8 cellular contexts compared by ENCODE assay signal in the genomic region with DNA sequence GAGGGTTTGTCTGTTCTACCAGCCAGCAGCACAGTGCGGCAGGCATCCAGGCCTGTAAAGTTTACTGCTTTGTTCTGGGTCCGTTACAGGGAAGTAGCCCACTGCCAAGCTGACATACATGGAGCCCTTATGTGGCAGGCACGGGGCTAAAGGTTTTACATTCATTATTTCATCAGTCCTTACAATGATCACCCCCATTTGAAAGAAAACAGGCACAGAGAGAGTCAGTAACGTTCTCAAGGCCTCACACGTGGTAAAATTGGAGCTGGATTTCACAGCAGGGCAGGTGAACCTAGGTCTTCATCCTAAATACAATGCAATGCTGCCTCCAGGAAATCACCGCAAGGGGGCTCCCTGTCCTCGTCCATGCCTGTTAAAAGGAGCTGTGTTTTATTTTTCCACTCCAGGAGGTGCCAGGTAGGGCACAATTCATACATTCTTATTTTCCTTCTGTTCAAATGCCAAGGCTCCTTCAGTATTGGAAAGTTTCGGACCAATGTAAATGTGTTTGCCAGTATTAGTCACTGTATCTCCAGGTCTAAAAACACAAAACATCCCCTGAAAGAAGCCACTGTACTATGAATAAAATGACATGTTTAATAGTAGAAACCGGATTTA.
DNase-seq lines count a peak whose midpoint lies in the region; ATAC-seq, FAIRE-seq and TF ChIP-seq lines count a peak whose summit lies in the region.

No MANE protein-coding gene starts in this region.

- no peaks in the 10 kb centered on the region for H3K36me3 Mint-ChIP-seq in natural killer cell
- no peaks in the 10 kb centered on the region for H3K36me3 Mint-ChIP-seq in natural killer cell treated with Interleukin-12 subunit alpha and Interleukin-12 subunit beta and Interleukin-15 and Interleukin-18, amount 100 ng/mL, for 72 hours

- no peak overlapping the region for H3K4me3 ChIP-seq in bronchial epithelial cell (ENCODE audit: low read depth, low read length)

- DNase-seq in natural killer cell = peak; percentile 25
- DNase-seq in natural killer cell treated with Interleukin-12 subunit alpha and Interleukin-12 subunit beta and Interleukin-15 and Interleukin-18, amount 100 ng/mL, for 72 hours (ENCODE audit: low spot score) = no peak
- peak; percentile 22 for DNase-seq in HS-27A (ENCODE audit: low read depth)
- DNase-seq in RPMI7951 (ENCODE audit: low read depth) = peak; percentile 31
- peak; percentile 44 for DNase-seq in bronchial epithelial cell (ENCODE audit: low read depth)
- peak; percentile 71 for DNase-seq in kidney tubule cell (ENCODE audit: low spot score)
- DNase-seq in stimulated activated CD8-positive, alpha-beta memory T cell treated with anti-CD3 and anti-CD28 coated beads, Interleukin-15, amount 100 ng/mL, for 24 hours (ENCODE audit: low read depth) = peak; percentile 4
- no peak for DNase-seq in occipital lobe (lab: John Stamatoyannopoulos, UW)

- H3K27me3 ChIP-seq in bronchial epithelial cell (ENCODE audit: control insufficient read depth, insufficient read depth, low read length) = peaks cover 2% of the 10 kb centered on the region

- peak in 1 of 3 donors; percentile 54 for ATAC-seq in natural killer cell
- no peak for ATAC-seq in natural killer cell treated with Interleukin-12 subunit alpha and Interleukin-12 subunit beta and Interleukin-15 and Interleukin-18, amount 100 ng/mL, for 72 hours

- no peaks in the 10 kb centered on the region for H3K36me3 ChIP-seq in bronchial epithelial cell (ENCODE audit: control insufficient read depth, insufficient read depth, low read length)

- no peaks in the 10 kb centered on the region for H3K4me1 Mint-ChIP-seq in natural killer cell
- no peaks in the 10 kb centered on the region for H3K4me1 Mint-ChIP-seq in natural killer cell treated with Interleukin-12 subunit alpha and Interleukin-12 subunit beta and Interleukin-15 and Interleukin-18, amount 100 ng/mL, for 72 hours (ENCODE audit: low read depth in 2 of 2)

- no peaks in the 10 kb centered on the region for H3K9me3 Mint-ChIP-seq in natural killer cell
- H3K9me3 Mint-ChIP-seq in natural killer cell treated with Interleukin-12 subunit alpha and Interleukin-12 subunit beta and Interleukin-15 and Interleukin-18, amount 100 ng/mL, for 72 hours = no peaks in the 10 kb centered on the region

- TF ChIP-seq CTCF in natural killer cell (IDR thresholded peaks at IDR 0.05) (peak; percentile 63), bronchial epithelial cell (IDR thresholded peaks at IDR 0.05; ENCODE audit: insufficient read depth, low read length, severe bottlenecking) (peak; percentile 84)

- no peak overlapping the region for H3K4me3 Mint-ChIP-seq in natural killer cell
- H3K4me3 Mint-ChIP-seq in natural killer cell treated with Interleukin-12 subunit alpha and Interleukin-12 subunit beta and Interleukin-15 and Interleukin-18, amount 100 ng/mL, for 72 hours = no peak overlapping the region

- peak; percentile 32 for FAIRE-seq in bronchial epithelial cell (lab: Jason Lieb, UNC)

- peaks cover 14 to 27% of the 10 kb centered on the region in 2 donors for H3K27me3 Mint-ChIP-seq in natural killer cell (ENCODE audit: low read depth in 2 of 2)
- peaks cover 6 to 12% of the 10 kb centered on the region in 2 donors for H3K27me3 Mint-ChIP-seq in natural killer cell treated with Interleukin-12 subunit alpha and Interleukin-12 subunit beta and Interleukin-15 and Interleukin-18, amount 100 ng/mL, for 72 hours

- H3K27ac Mint-ChIP-seq in natural killer cell = no peak overlapping the region
- H3K27ac Mint-ChIP-seq in natural killer cell treated with Interleukin-12 subunit alpha and Interleukin-12 subunit beta and Interleukin-15 and Interleukin-18, amount 100 ng/mL, for 72 hours = no peak overlapping the region

- intact Hi-C loops in natural killer cell (cut with micrococcal nuclease) = no loop called here

Comparison
In these comparisons a context has a peak if more than half of its experiments do, and no peak if none do; other contexts are left out.
1. DNase-seq: peak in natural killer cell (single experiment), HS-27A (single experiment), RPMI7951 (single experiment), bronchial epithelial cell (single experiment), kidney tubule cell (single experiment) and stimulated activated CD8-positive, alpha-beta memory T cell treated with anti-CD3 and anti-CD28 coated beads, Interleukin-15, amount 100 ng/mL, for 24 hours (single experiment); none in natural killer cell treated with Interleukin-12 subunit alpha and Interleukin-12 subunit beta and Interleukin-15 and Interleukin-18, amount 100 ng/mL, for 72 hours (single experiment) and occipital lobe (single experiment).